22 cellular contexts compared by ENCODE assay signal in the genomic region with DNA sequence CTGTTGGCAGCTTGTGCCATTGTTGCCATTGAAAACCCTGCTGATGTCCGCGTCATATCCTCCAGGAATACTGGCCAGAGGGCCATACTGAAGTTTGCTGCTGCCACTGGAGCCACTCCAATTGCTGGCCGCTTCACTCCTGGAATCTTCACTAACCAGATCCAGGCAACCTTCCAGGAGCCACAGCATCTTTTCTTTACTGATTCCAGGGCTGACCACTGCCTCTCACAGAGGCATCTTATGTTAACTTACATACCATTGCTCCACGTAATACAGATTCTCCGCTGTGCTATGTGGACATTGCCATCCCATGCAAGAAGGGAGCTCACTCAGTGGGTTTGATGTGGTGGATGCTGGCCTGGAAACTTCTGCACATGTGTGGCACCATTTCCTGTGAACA.
"Had no signal": no experiment of that assay in that cellular context is flagged by ENCODE, and none has a peak within 500 bp of the region (broad histone marks: within the 10 kb centered on the region; RNA-seq: fewer than 3 reads in every experiment).

No MANE protein-coding gene starts in this region.

- H3K9me3 Mint-ChIP-seq: activated CD4-positive, alpha-beta memory T cell treated with anti-CD3 and anti-CD28 coated beads for 36 hours; dendritic cell treated with granulocyte-macrophage colony-stimulating factor and Interleukin-4, amounts not matched to agents 40 ng/mL and 50 ng/mL, for 4 days had no signal

- H3K27me3 Mint-ChIP-seq: activated CD4-positive, alpha-beta memory T cell treated with anti-CD3 and anti-CD28 coated beads for 36 hours; activated CD4-positive, alpha-beta T cell treated with anti-CD3 and anti-CD28 coated beads for 36 hours; activated CD8-positive, alpha-beta memory T cell treated with anti-CD3 and anti-CD28 coated beads, Interleukin-2, amount 10 ng/mL, durations not matched to agents 7 days and 5 days; activated naive CD4-positive, alpha-beta T cell treated with anti-CD3 and anti-CD28 coated beads, Interleukin-2, amount 10 ng/mL, durations not matched to agents 7 days and 5 days; central memory CD8-positive, alpha-beta T cell; dendritic cell treated with granulocyte-macrophage colony-stimulating factor and Interleukin-4, amounts not matched to agents 40 ng/mL and 50 ng/mL, for 4 days; effector memory CD8-positive, alpha-beta T cell; T-helper 17 cell had no signal

- DNase-seq: activated CD4-positive, alpha-beta memory T cell treated with anti-CD3 and anti-CD28 coated beads for 36 hours; activated CD4-positive, alpha-beta T cell treated with anti-CD3 and anti-CD28 coated beads for 36 hours; activated CD8-positive, alpha-beta memory T cell treated with anti-CD3 and anti-CD28 coated beads, Interleukin-2, amount 10 ng/mL, durations not matched to agents 7 days and 5 days; activated naive CD4-positive, alpha-beta T cell treated with anti-CD3 and anti-CD28 coated beads, Interleukin-2, amount 10 ng/mL, durations not matched to agents 7 days and 5 days; activated T-cell treated with anti-CD3 and anti-CD28 coated beads, Interleukin-2, amount 50 U/mL, for 1 hour; brain microvascular endothelial cell; effector memory CD8-positive, alpha-beta T cell; hypothalamus; left ventricle myocardium inferior; mucosa of descending colon; natural killer cell; posterior cingulate gyrus; retina; stimulated activated CD4-positive, alpha-beta T cell treated with anti-CD3 and anti-CD28 coated beads, Interleukin-4, amount 100 ng/mL, for 1 hour; stimulated activated naive CD4-positive, alpha-beta T cell; substantia nigra; T-helper 17 cell; uterus had no signal

- H3K36me3 Mint-ChIP-seq: activated CD4-positive, alpha-beta memory T cell treated with anti-CD3 and anti-CD28 coated beads for 36 hours; activated CD8-positive, alpha-beta memory T cell treated with anti-CD3 and anti-CD28 coated beads, Interleukin-2, amount 10 ng/mL, durations not matched to agents 7 days and 5 days; activated naive CD4-positive, alpha-beta T cell treated with anti-CD3 and anti-CD28 coated beads, Interleukin-2, amount 10 ng/mL, durations not matched to agents 7 days and 5 days; natural killer cell had no signal

- H3K27me3 ChIP-seq: brain microvascular endothelial cell, neutrophil, tibial nerve, uterus had no signal

- H3K9me3 ChIP-seq: left ventricle myocardium inferior, mucosa of descending colon, neutrophil, tibial nerve, uterus had no signal

- H3K4me3 Mint-ChIP-seq: activated CD4-positive, alpha-beta memory T cell treated with anti-CD3 and anti-CD28 coated beads for 36 hours; activated CD4-positive, alpha-beta T cell treated with anti-CD3 and anti-CD28 coated beads for 36 hours; activated CD8-positive, alpha-beta memory T cell treated with anti-CD3 and anti-CD28 coated beads, Interleukin-2, amount 10 ng/mL, durations not matched to agents 7 days and 5 days; activated naive CD4-positive, alpha-beta T cell treated with anti-CD3 and anti-CD28 coated beads, Interleukin-2, amount 10 ng/mL, durations not matched to agents 7 days and 5 days; central memory CD8-positive, alpha-beta T cell; dendritic cell treated with granulocyte-macrophage colony-stimulating factor and Interleukin-4, amounts not matched to agents 40 ng/mL and 50 ng/mL, for 4 days; effector memory CD8-positive, alpha-beta T cell; natural killer cell; T-helper 17 cell had no signal

- H3K36me3 ChIP-seq: brain microvascular endothelial cell, left ventricle myocardium inferior, neutrophil, tibial nerve, uterus had no signal

- H3K4me1 Mint-ChIP-seq: activated CD4-positive, alpha-beta T cell treated with anti-CD3 and anti-CD28 coated beads for 36 hours; activated CD8-positive, alpha-beta memory T cell treated with anti-CD3 and anti-CD28 coated beads, Interleukin-2, amount 10 ng/mL, durations not matched to agents 7 days and 5 days; activated naive CD4-positive, alpha-beta T cell treated with anti-CD3 and anti-CD28 coated beads, Interleukin-2, amount 10 ng/mL, durations not matched to agents 7 days and 5 days; central memory CD8-positive, alpha-beta T cell; natural killer cell; T-helper 17 cell had no signal

- H3K27ac Mint-ChIP-seq: activated CD4-positive, alpha-beta memory T cell treated with anti-CD3 and anti-CD28 coated beads for 36 hours; activated CD4-positive, alpha-beta T cell treated with anti-CD3 and anti-CD28 coated beads for 36 hours; activated CD8-positive, alpha-beta memory T cell treated with anti-CD3 and anti-CD28 coated beads, Interleukin-2, amount 10 ng/mL, durations not matched to agents 7 days and 5 days; activated naive CD4-positive, alpha-beta T cell treated with anti-CD3 and anti-CD28 coated beads, Interleukin-2, amount 10 ng/mL, durations not matched to agents 7 days and 5 days; dendritic cell treated with granulocyte-macrophage colony-stimulating factor and Interleukin-4, amounts not matched to agents 40 ng/mL and 50 ng/mL, for 4 days; effector memory CD8-positive, alpha-beta T cell; natural killer cell; T-helper 17 cell had no signal

- ATAC-seq: activated CD4-positive, alpha-beta T cell treated with anti-CD3 and anti-CD28 coated beads for 36 hours; activated CD8-positive, alpha-beta memory T cell treated with anti-CD3 and anti-CD28 coated beads, Interleukin-2, amount 10 ng/mL, durations not matched to agents 7 days and 5 days; effector memory CD8-positive, alpha-beta T cell; mucosa of descending colon; natural killer cell; T-helper 17 cell had no signal

- H3K4me3 ChIP-seq: left ventricle myocardium inferior, mucosa of descending colon, tibial nerve, uterus had no signal

- H3K4me1 ChIP-seq: left ventricle myocardium inferior, uterus had no signal

- H3K27ac ChIP-seq: brain microvascular endothelial cell, left ventricle myocardium inferior, neutrophil, tibial nerve, uterus had no signal
